In the genomic region with DNA sequence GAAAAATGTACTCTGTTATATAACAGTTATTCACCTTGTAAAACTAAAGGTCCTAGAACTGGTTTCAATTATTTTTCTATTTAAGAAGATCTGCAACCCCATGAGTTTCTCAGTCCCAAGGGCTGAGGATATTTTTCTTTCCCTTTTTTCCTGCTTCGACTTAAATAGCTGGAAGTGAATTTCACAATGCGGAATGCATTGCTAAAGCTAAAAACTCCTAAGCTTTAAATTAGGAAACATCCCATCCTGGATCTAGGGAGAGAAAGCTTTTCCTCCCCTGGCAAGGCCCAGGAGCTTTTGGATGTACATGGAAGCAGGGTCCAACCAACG, we compare ENCODE assay signal across 1 cellular context.
TF ChIP-seq lines count a peak whose summit lies in the region.

No MANE protein-coding gene starts in this region.

TF ChIP-seq in SK-N-SH, 30 proteins besides CTCF, POLR2A, EP300 and RAD21 (continued from another document):
- TF ChIP-seq, protein P1, sequence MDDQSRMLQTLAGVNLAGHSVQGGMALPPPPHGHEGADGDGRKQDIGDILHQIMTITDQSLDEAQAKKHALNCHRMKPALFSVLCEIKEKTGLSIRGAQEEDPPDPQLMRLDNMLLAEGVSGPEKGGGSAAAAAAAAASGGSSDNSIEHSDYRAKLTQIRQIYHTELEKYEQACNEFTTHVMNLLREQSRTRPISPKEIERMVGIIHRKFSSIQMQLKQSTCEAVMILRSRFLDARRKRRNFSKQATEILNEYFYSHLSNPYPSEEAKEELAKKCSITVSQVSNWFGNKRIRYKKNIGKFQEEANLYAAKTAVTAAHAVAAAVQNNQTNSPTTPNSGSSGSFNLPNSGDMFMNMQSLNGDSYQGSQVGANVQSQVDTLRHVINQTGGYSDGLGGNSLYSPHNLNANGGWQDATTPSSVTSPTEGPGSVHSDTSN (IDR thresholded peaks at IDR 0.05), result no peak
- TF ChIP-seq, protein P2, sequence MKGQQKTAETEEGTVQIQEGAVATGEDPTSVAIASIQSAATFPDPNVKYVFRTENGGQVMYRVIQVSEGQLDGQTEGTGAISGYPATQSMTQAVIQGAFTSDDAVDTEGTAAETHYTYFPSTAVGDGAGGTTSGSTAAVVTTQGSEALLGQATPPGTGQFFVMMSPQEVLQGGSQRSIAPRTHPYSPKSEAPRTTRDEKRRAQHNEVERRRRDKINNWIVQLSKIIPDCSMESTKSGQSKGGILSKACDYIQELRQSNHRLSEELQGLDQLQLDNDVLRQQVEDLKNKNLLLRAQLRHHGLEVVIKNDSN (IDR thresholded peaks at IDR 0.05; ENCODE audit: borderline replicate concordance, low read depth), result no peak
- no peak for TF ChIP-seq FOXM1 (IDR thresholded peaks at IDR 0.05; ENCODE audit: low read depth)
- TF ChIP-seq, protein P3, sequence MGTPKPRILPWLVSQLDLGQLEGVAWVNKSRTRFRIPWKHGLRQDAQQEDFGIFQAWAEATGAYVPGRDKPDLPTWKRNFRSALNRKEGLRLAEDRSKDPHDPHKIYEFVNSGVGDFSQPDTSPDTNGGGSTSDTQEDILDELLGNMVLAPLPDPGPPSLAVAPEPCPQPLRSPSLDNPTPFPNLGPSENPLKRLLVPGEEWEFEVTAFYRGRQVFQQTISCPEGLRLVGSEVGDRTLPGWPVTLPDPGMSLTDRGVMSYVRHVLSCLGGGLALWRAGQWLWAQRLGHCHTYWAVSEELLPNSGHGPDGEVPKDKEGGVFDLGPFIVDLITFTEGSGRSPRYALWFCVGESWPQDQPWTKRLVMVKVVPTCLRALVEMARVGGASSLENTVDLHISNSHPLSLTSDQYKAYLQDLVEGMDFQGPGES (IDR thresholded peaks at IDR 0.05; ENCODE audit: low read depth, low read length), result no peak
- TF ChIP-seq GABPA (IDR thresholded peaks at IDR 0.05; ENCODE audit: low read depth), result no peak
